Comparison of ENCODE assay signal across 11 cellular contexts in the genomic region with DNA sequence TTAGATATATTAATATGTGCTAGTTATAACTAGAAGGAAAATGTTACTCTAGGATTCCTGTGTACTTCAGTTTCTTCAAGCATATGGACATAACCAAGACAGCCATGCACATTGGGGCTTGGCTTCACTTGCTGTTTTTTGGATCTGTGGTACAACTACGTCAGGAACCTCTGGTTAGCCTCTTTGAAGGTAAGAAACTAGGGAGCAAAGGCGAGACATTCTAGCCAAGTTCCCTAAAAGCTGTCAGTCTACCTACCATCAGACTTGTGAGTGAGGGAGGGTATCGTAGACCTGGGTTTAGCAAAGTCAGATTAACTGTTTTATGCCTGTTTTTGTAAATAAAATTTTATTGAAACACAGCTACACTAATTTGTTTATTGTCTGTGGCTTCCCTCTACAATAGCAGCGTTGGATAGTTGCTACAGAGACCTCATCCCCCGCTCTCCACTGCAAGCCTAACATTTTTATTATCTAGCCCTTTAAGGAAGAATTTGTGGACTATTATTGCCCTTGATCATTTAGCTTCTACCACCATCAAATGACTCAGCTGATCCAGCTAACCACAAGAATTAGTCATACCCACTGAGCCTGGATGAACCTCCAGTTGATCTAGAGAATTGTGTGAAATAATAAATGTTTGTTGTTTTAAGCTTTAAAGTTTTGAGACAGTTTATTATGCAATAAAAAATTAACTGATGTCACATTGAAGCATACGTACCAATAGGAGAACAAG. TPM values are rescaled to one million over a fixed set of nuclear protein-coding genes. Genes with fewer than 3 reads are reported as not detected.
A peak's percentile ranks its signal among the peaks of the same experiment; 100 is the strongest.
DNase-seq lines count a peak whose midpoint lies in the region; ATAC-seq and TF ChIP-seq lines count a peak whose summit lies in the region.
"Had no signal": no experiment of that assay in that cellular context is flagged by ENCODE, and none has a peak within 500 bp of the region (broad histone marks: within the 10 kb centered on the region; RNA-seq: fewer than 3 reads in every experiment).

No MANE protein-coding gene starts in this region.

- POLR2A ChIA-PET in PC-3 (lab: Charles Lee; ENCODE audit: unreplicated experiment): interaction anchor here (0.6 kb wide), 1 partner anchor 186 kb away, joined by 4 read pairs; no protein-coding TSS in a partner anchor

- no peaks in the 10 kb centered on the region for H3K9me2 ChIP-seq in PC-3 (replicated peaks; ENCODE audit: low read length)

- peak overlapping the region; percentile 49 for H3K27ac ChIP-seq in PC-3 (ENCODE audit: low read length)

- 0 out of 2 replicates have a peak, but pooled peaks cover 8% of the 10 kb centered on the region for H4K20me1 ChIP-seq in PC-3 (ENCODE audit: low read length)

- no peak for TF ChIP-seq CTCF in PC-3 (conservative IDR thresholded peaks at IDR 0.05; ENCODE audit: low read depth, low read length)
- no peak for TF ChIP-seq CTCF in epithelial cell of esophagus (IDR thresholded peaks at IDR 0.05; ENCODE audit: insufficient read depth, low read depth, low read length, missing control alignments)

- DNase-seq in activated T-cell treated with anti-CD3 and anti-CD28 coated beads, Interleukin-2, amount 50 U/mL, for 72 hours: peak; percentile 17 to 24
- no peak for DNase-seq in activated T-cell treated with anti-CD3 and anti-CD28 coated beads, Interleukin-2, amount 50 U/mL, for 1 hour
- DNase-seq in PC-3: peak; percentile 90
- DNase-seq in epithelial cell of esophagus (ENCODE audit: low read depth): peak; percentile 95
- DNase-seq in stimulated activated effector memory CD8-positive, alpha-beta T cell treated with anti-CD3 and anti-CD28 coated beads, Interleukin-12 subunit alpha, Interleukin-12 subunit beta, amount 100 ng/mL, for 72 hours (ENCODE audit: low spot score in 2 of 2): no peak
- no peak for DNase-seq in NCI-H1694 (lab: John Stamatoyannopoulos, UW)
- no peak for DNase-seq in mesenteric fat pad (ENCODE audit: low spot score)
- DNase-seq: activated T-cell treated with anti-CD3 and anti-CD28 coated beads for 4 hours, DMS79 treated with DMSO at 0.1 percent for 48 hours, naive B cell had no signal

- H3F3A ChIP-seq in PC-3 (ENCODE audit: low read length, unreplicated experiment): no peaks in the 10 kb centered on the region

- no peaks in the 10 kb centered on the region for H3K27me3 Mint-ChIP-seq in activated T-cell treated with anti-CD3 and anti-CD28 coated beads, Interleukin-2, amount 50 U/mL, for 72 hours (ENCODE audit: low read depth)
- H3K27me3 Mint-ChIP-seq: naive B cell had no signal

- peaks cover 0 to 3% of the 10 kb centered on the region in 2 donors for H3K9me3 Mint-ChIP-seq in activated T-cell treated with anti-CD3 and anti-CD28 coated beads, Interleukin-2, amount 50 U/mL, for 72 hours
- no peaks in the 10 kb centered on the region for H3K9me3 Mint-ChIP-seq in stimulated activated effector memory CD8-positive, alpha-beta T cell treated with anti-CD3 and anti-CD28 coated beads, Interleukin-12 subunit alpha, Interleukin-12 subunit beta, amount 100 ng/mL, for 72 hours

- peaks cover 17% of the 10 kb centered on the region for H3K79me2 ChIP-seq in PC-3 (ENCODE audit: low read length)

- ATAC-seq in activated T-cell treated with anti-CD3 and anti-CD28 coated beads, Interleukin-2, amount 50 U/mL, for 72 hours (replicated peaks in 1 of 2): peak; percentile 67 to 72
- ATAC-seq in PC-3 (peak; percentile 94), HG03457 (IDR thresholded peaks at IDR 0.05; ENCODE audit: unreplicated experiment) (no peak)
- ATAC-seq in stimulated activated effector memory CD8-positive, alpha-beta T cell treated with anti-CD3 and anti-CD28 coated beads, Interleukin-12 subunit alpha, Interleukin-12 subunit beta, amount 100 ng/mL, for 72 hours: peak; percentile 88

- H3K4me1 Mint-ChIP-seq in activated T-cell treated with anti-CD3 and anti-CD28 coated beads, Interleukin-2, amount 50 U/mL, for 72 hours (ENCODE audit: low read depth): peaks cover 15% of the 10 kb centered on the region
- peaks cover 14% of the 10 kb centered on the region for H3K4me1 Mint-ChIP-seq in stimulated activated effector memory CD8-positive, alpha-beta T cell treated with anti-CD3 and anti-CD28 coated beads, Interleukin-12 subunit alpha, Interleukin-12 subunit beta, amount 100 ng/mL, for 72 hours

- H3K4me3 ChIP-seq in PC-3 (ENCODE audit: low read length) (no peak overlapping the region), epithelial cell of esophagus (ENCODE audit: low read length) (no peak overlapping the region)

- H3K4me2 ChIP-seq in PC-3 (ENCODE audit: low read length): peak overlapping the region; percentile 61

- BruUV-seq in PC-3 (replicated peaks; lab: Mats Ljungman, UMichigan): no TSS peak

- H3K4me1 ChIP-seq in PC-3 (ENCODE audit: insufficient read depth, low read length): peaks cover 26% of the 10 kb centered on the region

- H3K36me3 ChIP-seq in PC-3 (ENCODE audit: low read depth, low read length): no peaks in the 10 kb centered on the region

- no peaks in the 10 kb centered on the region for H3K27me3 ChIP-seq in PC-3 (ENCODE audit: low read length)

- intact Hi-C loops in PC-3 (cut with micrococcal nuclease): loop anchor here (2.0 to 10.0 kb wide), 5 partner anchors 44 to 381 kb away; a partner anchor contains a TSS

- CTCF ChIA-PET in PC-3 (lab: Charles Lee): no interaction called here

- no peaks in the 10 kb centered on the region for H3K9me3 ChIP-seq in PC-3 (ENCODE audit: low read length)

- H3K4me3 Mint-ChIP-seq in activated T-cell treated with anti-CD3 and anti-CD28 coated beads, Interleukin-2, amount 50 U/mL, for 72 hours: no peak overlapping the region
- no peak overlapping the region for H3K4me3 Mint-ChIP-seq in stimulated activated effector memory CD8-positive, alpha-beta T cell treated with anti-CD3 and anti-CD28 coated beads, Interleukin-12 subunit alpha, Interleukin-12 subunit beta, amount 100 ng/mL, for 72 hours

- H3K36me3 Mint-ChIP-seq in activated T-cell treated with anti-CD3 and anti-CD28 coated beads, Interleukin-2, amount 50 U/mL, for 72 hours (ENCODE audit: insufficient read depth in 2 of 2): peaks cover 0 to 17% of the 10 kb centered on the region in 2 donors
- no peaks in the 10 kb centered on the region for H3K36me3 Mint-ChIP-seq in stimulated activated effector memory CD8-positive, alpha-beta T cell treated with anti-CD3 and anti-CD28 coated beads, Interleukin-12 subunit alpha, Interleukin-12 subunit beta, amount 100 ng/mL, for 72 hours

- H2AFZ ChIP-seq in PC-3 (ENCODE audit: low read length): no peak overlapping the region

- no peak overlapping the region for H3K9ac ChIP-seq in PC-3 (ENCODE audit: low read length)

- no peak overlapping the region for H3K27ac Mint-ChIP-seq in activated T-cell treated with anti-CD3 and anti-CD28 coated beads, Interleukin-2, amount 50 U/mL, for 72 hours
- no peak overlapping the region for H3K27ac Mint-ChIP-seq in stimulated activated effector memory CD8-positive, alpha-beta T cell treated with anti-CD3 and anti-CD28 coated beads, Interleukin-12 subunit alpha, Interleukin-12 subunit beta, amount 100 ng/mL, for 72 hours

RNA-seq across cellular contexts. Expression of a gene that starts 58.0 kb away (rescaled TPM):
- total RNA-seq in activated T-cell treated with anti-CD3 and anti-CD28 coated beads, Interleukin-2, amount 50 U/mL, for 72 hours: 10 to 100 TPM; 35.6 to 45.8 TPM
- total RNA-seq in PC-3 (2014; rRNA removed) (39.5 and 42.8 TPM in 2 replicates), mesenteric fat pad (28.8 TPM)

Comparison
In these comparisons a context has a peak if more than half of its experiments do, and no peak if none do; other contexts are left out.
1. DNase-seq: peak in activated T-cell treated with anti-CD3 and anti-CD28 coated beads, Interleukin-2, amount 50 U/mL, for 72 hours (2 of 2), PC-3 (single experiment) and epithelial cell of esophagus (single experiment); none in activated T-cell treated with anti-CD3 and anti-CD28 coated beads, Interleukin-2, amount 50 U/mL, for 1 hour (single experiment), stimulated activated effector memory CD8-positive, alpha-beta T cell treated with anti-CD3 and anti-CD28 coated beads, Interleukin-12 subunit alpha, Interleukin-12 subunit beta, amount 100 ng/mL, for 72 hours (0 of 2), NCI-H1694 (single experiment) and mesenteric fat pad (single experiment).